18 cellular contexts compared by ENCODE assay signal in the genomic region with DNA sequence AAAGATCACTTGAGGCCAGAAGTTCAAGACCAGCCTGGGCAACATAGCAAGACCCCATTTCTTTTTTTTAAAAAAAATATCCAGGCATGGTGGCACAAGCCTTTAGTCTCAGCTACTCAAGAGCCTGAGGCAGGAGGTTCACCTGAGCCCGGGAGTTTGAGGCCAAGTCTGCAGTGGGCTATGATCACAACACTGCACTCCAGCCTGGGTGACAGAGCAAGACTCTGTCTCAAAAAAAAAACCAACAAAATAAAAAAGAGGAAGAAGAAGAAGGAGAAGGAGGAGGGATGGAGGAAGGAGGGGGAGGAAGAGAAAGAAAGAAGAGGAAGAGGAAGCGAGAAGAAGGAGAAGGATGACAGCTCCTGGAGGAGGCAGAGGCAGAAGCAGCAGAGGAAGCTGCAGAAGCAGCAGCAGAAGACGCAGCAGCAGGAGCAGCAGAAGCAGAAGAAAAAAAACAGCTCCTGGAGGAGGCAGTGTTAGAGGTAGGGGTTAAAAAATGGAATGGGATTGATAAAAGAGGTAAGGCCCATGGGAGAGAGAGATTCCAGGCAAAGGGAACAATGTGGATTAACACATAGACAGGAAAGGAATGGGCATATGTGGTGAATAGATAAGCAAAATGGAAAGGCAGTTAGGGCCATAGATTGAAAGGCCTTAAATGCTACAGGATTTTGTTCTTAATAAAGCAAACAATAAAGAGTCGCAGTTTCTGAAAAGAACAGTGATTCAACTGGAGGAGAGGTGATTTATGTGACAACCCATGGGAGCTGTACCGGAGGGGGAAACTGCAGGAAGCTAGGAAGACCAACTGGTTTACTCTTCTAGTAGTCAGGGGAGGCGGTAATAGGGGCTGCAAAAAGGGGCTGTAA. TPM values are rescaled to one million over a fixed set of nuclear protein-coding genes. Genes with fewer than 3 reads are reported as not detected.
A peak's percentile ranks its signal among the peaks of the same experiment; 100 is the strongest.
DNase-seq lines count a peak whose midpoint lies in the region; ATAC-seq and TF ChIP-seq lines count a peak whose summit lies in the region.
"Had no signal": no experiment of that assay in that cellular context is flagged by ENCODE, and none has a peak within 500 bp of the region (broad histone marks: within the 10 kb centered on the region; RNA-seq: fewer than 3 reads in every experiment).

No MANE protein-coding gene starts in this region.

- no peaks in the 10 kb centered on the region for H3K9me3 Mint-ChIP-seq in MCF 10A (ENCODE audit: unreplicated experiment)
- H3K9me3 Mint-ChIP-seq: effector memory CD8-positive, alpha-beta T cell had no signal

- 52 to 61% methylated on average over 6 of the region's 6 CpGs for WGBS in heart right ventricle, 2 donors

- no peaks in the 10 kb centered on the region for H3K27me3 Mint-ChIP-seq in MCF 10A (ENCODE audit: insufficient read depth, unreplicated experiment)
- H3K27me3 Mint-ChIP-seq: effector memory CD8-positive, alpha-beta T cell had no signal

- DNase-seq in Right ventricle myocardium superior (no peak), right atrium auricular region (ENCODE audit: low spot score) (no peak), SKM-1 (lab: John Stamatoyannopoulos, UW; ENCODE audit: unreplicated experiment) (peak; percentile 91), heart right ventricle (peak in 1 of 2 donors; percentile 12), upper lobe of right lung (no peak), MCF 10A (ENCODE audit: unreplicated experiment) (no peak)
- no peak for DNase-seq in activated CD4-positive, alpha-beta T cell treated with anti-CD3 and anti-CD28 coated beads for 4 hours
- DNase-seq in activated CD4-positive, alpha-beta T cell treated with anti-CD3 and anti-CD28 coated beads, Interleukin-2, amount 50 U/mL, for 1 hour: no peak
- DNase-seq: 8988T; activated CD4-positive, alpha-beta T cell treated with anti-CD3 and anti-CD28 coated beads for 48 hours; activated T-cell treated with anti-CD3 and anti-CD28 coated beads, Interleukin-2, amount 50 U/mL, for 48 hours; effector memory CD8-positive, alpha-beta T cell; left cardiac atrium; NCI-H1417; NCI-H526 treated with DMSO at 0.1 percent for 48 hours; occipital lobe; stimulated activated CD4-positive, alpha-beta T cell treated with anti-CD3 and anti-CD28 coated beads, Interleukin-15, amount 100 ng/mL, for 24 hours had no signal

- no peaks in the 10 kb centered on the region for H3K9me3 ChIP-seq in right atrium auricular region
- H3K9me3 ChIP-seq in heart right ventricle: no peaks in the 10 kb centered on the region
- no peaks in the 10 kb centered on the region for H3K9me3 ChIP-seq in upper lobe of right lung
- H3K9me3 ChIP-seq: body of pancreas had no signal

- TF ChIP-seq CTCF in right atrium auricular region (IDR thresholded peaks at IDR 0.05): no peak
- no peak for TF ChIP-seq CTCF in heart right ventricle (IDR thresholded peaks at IDR 0.05)
- TF ChIP-seq CTCF in upper lobe of right lung (IDR thresholded peaks at IDR 0.05): no peak
- TF ChIP-seq CTCF in MCF 10A (IDR thresholded peaks at IDR 0.05; ENCODE audit: unreplicated experiment): no peak

- BruUV-seq in MCF 10A (replicated peaks; lab: Mats Ljungman, UMichigan): no TSS peak

- H3K36me3 Mint-ChIP-seq in MCF 10A (ENCODE audit: insufficient read depth, unreplicated experiment): no peaks in the 10 kb centered on the region

- H3K27ac ChIP-seq in right atrium auricular region: no peak overlapping the region
- H3K27ac ChIP-seq in heart right ventricle: peak overlapping the region in 5 of 10 donors; percentile 3 to 63 (median 27)
- H3K27ac ChIP-seq in upper lobe of right lung: no peak overlapping the region
- H3K27ac ChIP-seq: body of pancreas had no signal

- H3K4me3 ChIP-seq in right atrium auricular region (peak overlapping the region in 1 of 2 donors; percentile 5), heart right ventricle (peak overlapping the region in 4 of 10 donors; percentile 15 to 41 (median 16)), upper lobe of right lung (peak overlapping the region; percentile 24)
- H3K4me3 ChIP-seq: body of pancreas had no signal

- no peak overlapping the region for H3K27ac Mint-ChIP-seq in MCF 10A (ENCODE audit: low read depth, unreplicated experiment)
- H3K27ac Mint-ChIP-seq: effector memory CD8-positive, alpha-beta T cell had no signal

- H3K36me3 ChIP-seq in right atrium auricular region: no peaks in the 10 kb centered on the region
- H3K36me3 ChIP-seq in heart right ventricle: no peaks in the 10 kb centered on the region
- H3K36me3 ChIP-seq in upper lobe of right lung: no peaks in the 10 kb centered on the region

- H3K4me1 Mint-ChIP-seq in MCF 10A (ENCODE audit: insufficient read depth, unreplicated experiment): no peaks in the 10 kb centered on the region

- CTCF ChIA-PET in MCF 10A (lab: Yijun Ruan, JAX): interaction anchor here (0.6 to 2.4 kb wide), 3 partner anchors 11 to 361 kb away, joined by 3 to 9 read pairs (median 4); a partner anchor contains a TSS

- peak; percentile 66 for ATAC-seq in Right ventricle myocardium superior (ENCODE audit: poor library complexity)
- peak in 6 of 8 donors; percentile 42 to 63 (median 48) for ATAC-seq in heart right ventricle
- peak; percentile 92 for ATAC-seq in upper lobe of right lung
- ATAC-seq: body of pancreas; effector memory CD8-positive, alpha-beta T cell had no signal

- no peaks in the 10 kb centered on the region for H3K27me3 ChIP-seq in right atrium auricular region
- no peaks in the 10 kb centered on the region for H3K27me3 ChIP-seq in heart right ventricle
- H3K27me3 ChIP-seq in upper lobe of right lung: no peaks in the 10 kb centered on the region
- H3K27me3 ChIP-seq: body of pancreas had no signal

- no peak overlapping the region for H3K4me3 Mint-ChIP-seq in MCF 10A (ENCODE audit: unreplicated experiment)
- H3K4me3 Mint-ChIP-seq: effector memory CD8-positive, alpha-beta T cell had no signal

- POLR2A ChIA-PET in MCF 10A (lab: Yijun Ruan, JAX): no interaction called here

- intact Hi-C loops in Right ventricle myocardium superior (cut with DNase I) (no loop called here), heart right ventricle (cut with DNase I) (no loop called here), upper lobe of right lung (cut with DNase I) (no loop called here), MCF 10A (cut with micrococcal nuclease) (no loop called here)

- H3K4me1 ChIP-seq in right atrium auricular region (peaks cover 0 to 28% of the 10 kb centered on the region in 2 donors), heart right ventricle (peaks cover 0 to 66% (median 36%) of the 10 kb centered on the region in 9 donors), upper lobe of right lung (peaks cover 10% of the 10 kb centered on the region)

RNA-seq across cellular contexts. Expression of a gene that starts 10.9 kb away (rescaled TPM):
- total RNA-seq in Right ventricle myocardium superior: 37.2 TPM
- 10 to 100 TPM; 52.5 to 60.1 TPM for total RNA-seq in right atrium auricular region
- 10 to 100 TPM; 28.8 to 89.8 (median 41.4) TPM for total RNA-seq in heart right ventricle
- polyA plus RNA-seq in heart right ventricle: 10 to 100 TPM; 18.0 to 42.0 TPM
- 91.3 TPM for total RNA-seq in upper lobe of right lung
- 17.3 and 22.7 TPM in 2 replicates for total RNA-seq in MCF 10A (2022)

RNA-seq across cellular contexts. Expression of a gene that starts 12.2 kb away (rescaled TPM):
- 0.89 TPM for total RNA-seq in Right ventricle myocardium superior
- total RNA-seq in right atrium auricular region: 1 to 10 TPM in 1 of 2 donors, under 1 TPM in 1; 0.55 to 2.0 TPM
- total RNA-seq in heart right ventricle: 1 to 10 TPM in 3 of 10 donors, under 1 TPM in 7; 0.13 to 2.4 (median 0.65) TPM
- polyA plus RNA-seq in heart right ventricle: under 1 TPM; 0.37 to 0.38 TPM
- total RNA-seq in upper lobe of right lung: 3.8 TPM
- 3.6 and 7.7 TPM in 2 replicates for total RNA-seq in MCF 10A (2022)
- total RNA-seq: body of pancreas had no signal
